Comparison of ENCODE assay signal across 1 cellular context in the genomic region with DNA sequence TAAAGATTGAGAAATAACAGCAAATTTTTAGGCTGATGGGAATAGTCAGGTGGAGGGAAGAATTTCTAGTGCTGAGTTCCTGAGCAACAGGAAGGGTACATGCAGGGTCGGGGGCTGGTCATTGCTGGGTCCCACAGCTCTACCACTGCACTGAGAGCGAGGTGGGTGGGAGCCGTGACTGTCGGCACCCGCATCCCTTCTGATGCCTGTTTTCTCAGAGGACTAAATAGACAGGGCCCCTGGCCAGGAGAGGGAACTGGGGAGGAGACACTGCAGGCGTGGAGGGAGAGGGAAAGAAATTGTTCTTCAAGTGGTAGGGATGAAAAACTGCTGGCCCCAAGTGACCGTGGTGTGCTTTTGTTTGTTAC.
TF ChIP-seq lines count a peak whose summit lies in the region.

No MANE protein-coding gene starts in this region.

TF ChIP-seq in H1, 55 proteins besides CTCF, POLR2A, EP300 and RAD21:
- TF ChIP-seq POLR2AphosphoS5 (IDR thresholded peaks at IDR 0.05; ENCODE audit: low read depth, low read length) (peak; percentile 44; the same call in 1 of the 2 replicates), CBX8 (IDR thresholded peaks at IDR 0.05; ENCODE audit: borderline replicate concordance, low read depth, low read length) (no peak)
TF ChIP-seq in H1: peak in this region for 1.
